ENCODE assay signal across 31 cellular contexts in genomic region chr9:131487621-131488031, GRCh38. TPM values are rescaled to one million over a fixed set of nuclear protein-coding genes. Genes with fewer than 3 reads are reported as not detected.
DNase-seq lines count a peak whose midpoint lies in the region; ATAC-seq, FAIRE-seq and TF ChIP-seq lines count a peak whose summit lies in the region.
"Had no signal": no experiment of that assay in that cellular context is flagged by ENCODE, and none has a peak within 500 bp of the region (broad histone marks: within the 10 kb centered on the region; RNA-seq: fewer than 3 reads in every experiment).

No MANE protein-coding gene starts in this region.

- POLR2A ChIA-PET in WTC11 (lab: Charles Lee): interaction anchor here (0.6 kb wide), 1 partner anchor 729 kb away, joined by 3 read pairs; no protein-coding TSS in a partner anchor

- no peak overlapping the region for H3K4me3 Mint-ChIP-seq in WTC11
- H3K4me3 Mint-ChIP-seq in glutamatergic neuron (ENCODE audit: unreplicated experiment): peak overlapping the region; percentile 44
- H3K4me3 Mint-ChIP-seq: activated naive CD8-positive, alpha-beta T cell treated with anti-CD3 and anti-CD28 coated beads, Interleukin-2, amount 10 ng/mL, durations not matched to agents 7 days and 5 days; CD4-positive, CD25-positive, alpha-beta regulatory T cell; nephron had no signal

- DNase-seq in NCI-H82 (lab: John Stamatoyannopoulos, UW): peak; percentile 44
- no peak for DNase-seq in NCI-H82 treated with DMSO at 0.1 percent for 48 hours (lab: John Stamatoyannopoulos, UW; ENCODE audit: unreplicated experiment)
- peak; percentile 69 for DNase-seq in D341Med (ENCODE audit: low spot score)
- no peak for DNase-seq in WTC11 (ENCODE audit: low spot score)
- peak; percentile 41 for DNase-seq in glutamatergic neuron
- no peak for DNase-seq in GM19239 (ENCODE audit: insufficient read length, low spot score)
- DNase-seq in dedifferentiated amniotic fluid mesenchymal stem cell (ENCODE audit: extremely low spot score): no peak
- no peak for DNase-seq in RPMI8226
- DNase-seq: 8988T; activated CD4-positive, alpha-beta T cell treated with anti-CD3 and anti-CD28 coated beads for 4 hours; activated naive CD8-positive, alpha-beta T cell treated with anti-CD3 and anti-CD28 coated beads, Interleukin-2, amount 10 ng/mL, durations not matched to agents 7 days and 5 days; CD4-positive, CD25-positive, alpha-beta regulatory T cell; dorsolateral prefrontal cortex; HCEC 1CT; MG63; NCI-H1105 treated with DMSO at 0.1 percent for 48 hours; NCI-H1930; NCI-H345; NCI-H748 treated with DMSO at 0.1 percent for 48 hours; OCI-M1; spleen; T-helper 2 cell; transverse colon had no signal

- no peak for TF ChIP-seq CTCF in WTC11 (IDR thresholded peaks at IDR 0.05)
- no peak for TF ChIP-seq CTCF in glutamatergic neuron (IDR thresholded peaks at IDR 0.05; ENCODE audit: partially characterized antibody, unreplicated experiment)

- H3K4me1 Mint-ChIP-seq in WTC11 (no peaks in the 10 kb centered on the region), glutamatergic neuron (ENCODE audit: low read depth, unreplicated experiment) (peaks cover 45% of the 10 kb centered on the region)
- H3K4me1 Mint-ChIP-seq: nephron had no signal

- ATAC-seq in WTC11: peak; percentile 32
- ATAC-seq: pancreas, SK-N-SH treated with all-trans-retinoic acid at 6 μM for 48 hours had no signal

- FAIRE-seq in GM19239 (lab: Jason Lieb, UNC): no peak
- FAIRE-seq: islet of Langerhans, pancreas had no signal

- CTCF ChIA-PET in WTC11 (lab: Charles Lee): interaction anchor here (0.9 to 1.2 kb wide), 3 partner anchors 10 to 137 kb away, joined by 3 to 6 read pairs (median 5); no protein-coding TSS in a partner anchor

- peak overlapping the region; percentile 25; the same call in 1 of the 2 replicates for H3K27ac Mint-ChIP-seq in WTC11
- H3K27ac Mint-ChIP-seq in glutamatergic neuron (ENCODE audit: unreplicated experiment): peak overlapping the region; percentile 89
- H3K27ac Mint-ChIP-seq: activated naive CD8-positive, alpha-beta T cell treated with anti-CD3 and anti-CD28 coated beads, Interleukin-2, amount 10 ng/mL, durations not matched to agents 7 days and 5 days had no signal

- H3K27me3 Mint-ChIP-seq in WTC11 (ENCODE audit: low read depth) (no peaks in the 10 kb centered on the region), glutamatergic neuron (ENCODE audit: unreplicated experiment) (peaks cover 31% of the 10 kb centered on the region)
- H3K27me3 Mint-ChIP-seq: activated naive CD8-positive, alpha-beta T cell treated with anti-CD3 and anti-CD28 coated beads, Interleukin-2, amount 10 ng/mL, durations not matched to agents 7 days and 5 days; CD4-positive, CD25-positive, alpha-beta regulatory T cell had no signal

- H3K9me3 Mint-ChIP-seq in WTC11 (no peaks in the 10 kb centered on the region), glutamatergic neuron (ENCODE audit: unreplicated experiment) (peaks cover 46% of the 10 kb centered on the region)
- H3K9me3 Mint-ChIP-seq: activated naive CD8-positive, alpha-beta T cell treated with anti-CD3 and anti-CD28 coated beads, Interleukin-2, amount 10 ng/mL, durations not matched to agents 7 days and 5 days; CD4-positive, CD25-positive, alpha-beta regulatory T cell; nephron had no signal

- H3K36me3 Mint-ChIP-seq in WTC11 (peaks cover 100% of the 10 kb centered on the region), glutamatergic neuron (ENCODE audit: unreplicated experiment) (peaks cover 5% of the 10 kb centered on the region)

TF ChIP-seq in WTC11, 78 proteins besides CTCF, POLR2A, EP300 and RAD21:
- TF ChIP-seq ZBTB21 (CRISPR knock-in tag; IDR thresholded peaks at IDR 0.05; ENCODE audit: borderline replicate concordance): no peak
- TF ChIP-seq ZNF396 (CRISPR knock-in tag; IDR thresholded peaks at IDR 0.05; ENCODE audit: borderline replicate concordance): no peak
- no peak for TF ChIP-seq SOX15 (CRISPR knock-in tag; IDR thresholded peaks at IDR 0.05)

RNA-seq across cellular contexts. Expression of gene POMT1, which starts 15.1 kb away (rescaled TPM):
- total RNA-seq in WTC11 (2021) (35.2 to 36.4 TPM (median 36.2 TPM) in 3 replicates), glutamatergic neuron (ENCODE audit: unreplicated experiment) (108 TPM)

RNA-seq across cellular contexts. Expression of gene UCK1, which starts 43.4 kb away (rescaled TPM):
- total RNA-seq in WTC11 (2021) (28.0 to 30.6 TPM (median 29.6 TPM) in 3 replicates), glutamatergic neuron (ENCODE audit: unreplicated experiment) (24.8 TPM)

RNA-seq across cellular contexts. Expression of gene PRRT1B, which starts 57.7 kb away (rescaled TPM):
- total RNA-seq in WTC11 (2021) (0.48 to 1.2 TPM (median 0.78 TPM) in 3 replicates), glutamatergic neuron (ENCODE audit: unreplicated experiment) (not detected)
- total RNA-seq: activated naive CD8-positive, alpha-beta T cell treated with anti-CD3 and anti-CD28 coated beads, Interleukin-2, amount 10 ng/mL, durations not matched to agents 7 days and 5 days; CD4-positive, CD25-positive, alpha-beta regulatory T cell; fibroblast of lung; G401; HT1080; lower leg skin; spleen had no signal

Comparison
In these comparisons a context has a peak if more than half of its experiments do, and no peak if none do; other contexts are left out.
1. DNase-seq: peak in NCI-H82 (single experiment), D341Med (single experiment) and glutamatergic neuron (single experiment); none in NCI-H82 treated with DMSO at 0.1 percent for 48 hours (single experiment), WTC11 (single experiment), GM19239 (single experiment), dedifferentiated amniotic fluid mesenchymal stem cell (single experiment) and RPMI8226 (single experiment).